In the genomic region with DNA sequence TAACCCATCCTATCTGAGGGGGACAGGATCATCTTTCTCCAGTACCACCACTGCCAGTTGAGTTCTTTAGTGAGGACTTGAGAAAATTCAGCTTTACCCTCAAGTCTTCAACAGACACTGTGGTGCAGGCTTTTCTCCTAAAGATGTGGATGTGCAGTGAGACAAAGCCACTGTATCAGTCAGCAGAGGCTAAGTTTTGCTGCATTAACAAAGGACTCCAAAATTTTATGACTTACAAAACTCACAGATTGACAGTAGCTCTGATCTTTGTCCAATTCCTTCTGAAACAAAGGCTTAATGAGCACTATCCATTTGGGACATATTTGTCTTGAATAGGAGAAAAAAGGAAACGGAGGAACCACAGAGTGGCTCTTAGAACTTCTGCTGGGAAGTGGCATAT, we compare ENCODE assay signal across 11 cellular contexts.
"Had no signal": no experiment of that assay in that cellular context is flagged by ENCODE, and none has a peak within 500 bp of the region (broad histone marks: within the 10 kb centered on the region; RNA-seq: fewer than 3 reads in every experiment).

No MANE protein-coding gene starts in this region.

- H3K36me3 ChIP-seq: HAP-1 had no signal

- H3K4me2 ChIP-seq: GM23338 had no signal

- H3K27ac ChIP-seq: GM23248 had no signal

- H2AFZ ChIP-seq: GM23248, GM23338 had no signal

- H3K4me1 ChIP-seq: HAP-1 had no signal

- FAIRE-seq: H1, H54 had no signal

- H3K9ac ChIP-seq: GM23248 had no signal

- ATAC-seq: GM23338, HCT116 had no signal

- H3K9me3 ChIP-seq: HAP-1 had no signal

- H3K4me3 ChIP-seq: GM23248, GM23338, HAP-1 had no signal

- DNase-seq: GM23248, GOT3, H7, H9, HCEC 1CT, HFFc6 had no signal
